9 cellular contexts compared by ENCODE assay signal in genomic region chr5:129664336-129664937, GRCh38.
DNase-seq lines count a peak whose midpoint lies in the region; ATAC-seq and TF ChIP-seq lines count a peak whose summit lies in the region.
"Had no signal": no experiment of that assay in that cellular context is flagged by ENCODE, and none has a peak within 500 bp of the region (broad histone marks: within the 10 kb centered on the region; RNA-seq: fewer than 3 reads in every experiment).

No MANE protein-coding gene starts in this region.

- no peak overlapping the region for H3K4me3 Mint-ChIP-seq in stimulated activated naive B cell treated with anti-CD40 and anti-IgM and Interleukin-4, amounts not matched to agents 10 μg/mL and 1 μg/mL and 100 μg/mL, for 72 hours
- H3K4me3 Mint-ChIP-seq: T-helper 1 cell treated with Interleukin-12 subunit alpha and Interleukin-12 subunit beta and Interleukin-4 antibody, amounts not matched to agents 30 μg/mL and 1 μg/mL, for 36 hours had no signal

- no peak overlapping the region for H3K9ac ChIP-seq in colonic mucosa (ENCODE audit: low read depth in 2 of 2, low read length in 2 of 2)

- ATAC-seq in GM18499 (IDR thresholded peaks at IDR 0.05; ENCODE audit: insufficient read depth, unreplicated experiment) (peak; percentile 56), HG02981 (IDR thresholded peaks at IDR 0.05; ENCODE audit: unreplicated experiment) (peak; percentile 60)
- ATAC-seq in stimulated activated naive B cell treated with anti-CD40 and anti-IgM and Interleukin-4, amounts not matched to agents 10 μg/mL and 1 μg/mL and 100 μg/mL, for 72 hours (replicated peaks), result no peak

- peaks cover 2 to 10% of the 10 kb centered on the region in 2 donors for H3K9me3 Mint-ChIP-seq in stimulated activated naive B cell treated with anti-CD40 and anti-IgM and Interleukin-4, amounts not matched to agents 10 μg/mL and 1 μg/mL and 100 μg/mL, for 72 hours
- H3K9me3 Mint-ChIP-seq: T-helper 1 cell treated with Interleukin-12 subunit alpha and Interleukin-12 subunit beta and Interleukin-4 antibody, amounts not matched to agents 30 μg/mL and 1 μg/mL, for 36 hours had no signal

- intact Hi-C loops in colonic mucosa (cut with DNase I), result no loop called here

- no peak overlapping the region for H3K4me3 ChIP-seq in SJSA1
- H3K4me3 ChIP-seq in colonic mucosa, result no peak overlapping the region

- H3K9me3 ChIP-seq in SJSA1 (replicated peaks) (no peaks in the 10 kb centered on the region), colonic mucosa (no peaks in the 10 kb centered on the region)

- H3K4me1 ChIP-seq in SJSA1 (replicated peaks) (no peaks in the 10 kb centered on the region), colonic mucosa (no peaks in the 10 kb centered on the region)

- H3K27me3 Mint-ChIP-seq in stimulated activated naive B cell treated with anti-CD40 and anti-IgM and Interleukin-4, amounts not matched to agents 10 μg/mL and 1 μg/mL and 100 μg/mL, for 72 hours, result no peaks in the 10 kb centered on the region

- H3K36me3 ChIP-seq in SJSA1 (no peaks in the 10 kb centered on the region), colonic mucosa (no peaks in the 10 kb centered on the region)

- H3K27me3 ChIP-seq in SJSA1 (replicated peaks) (no peaks in the 10 kb centered on the region), colonic mucosa (no peaks in the 10 kb centered on the region)

- H3K27ac ChIP-seq in C4-2B (no peak overlapping the region), SJSA1 (no peak overlapping the region), colonic mucosa (no peak overlapping the region)

- H3K4me1 Mint-ChIP-seq in stimulated activated naive B cell treated with anti-CD40 and anti-IgM and Interleukin-4, amounts not matched to agents 10 μg/mL and 1 μg/mL and 100 μg/mL, for 72 hours, result no peaks in the 10 kb centered on the region

- no peak overlapping the region for H3K27ac Mint-ChIP-seq in stimulated activated naive B cell treated with anti-CD40 and anti-IgM and Interleukin-4, amounts not matched to agents 10 μg/mL and 1 μg/mL and 100 μg/mL, for 72 hours
- H3K27ac Mint-ChIP-seq: T-helper 1 cell treated with Interleukin-12 subunit alpha and Interleukin-12 subunit beta and Interleukin-4 antibody, amounts not matched to agents 30 μg/mL and 1 μg/mL, for 36 hours had no signal

- peak; percentile 93 for TF ChIP-seq CTCF in C4-2B (conservative IDR thresholded peaks at IDR 0.05)
- peak; percentile 76 for TF ChIP-seq CTCF in colonic mucosa (IDR thresholded peaks at IDR 0.05)

- H3K36me3 Mint-ChIP-seq in stimulated activated naive B cell treated with anti-CD40 and anti-IgM and Interleukin-4, amounts not matched to agents 10 μg/mL and 1 μg/mL and 100 μg/mL, for 72 hours, result no peaks in the 10 kb centered on the region

- DNase-seq in SJSA1 (ENCODE audit: low read depth in 1 of 2, low spot score in 2 of 2), result peak; percentile 42 to 63
- DNase-seq in colonic mucosa, result peak; percentile 55
- DNase-seq in myocyte (ENCODE audit: low read depth), result peak; percentile 64
- DNase-seq in middle frontal gyrus (ENCODE audit: extremely low spot score, low spot score), result no peak
- DNase-seq in stimulated activated naive B cell treated with anti-CD40 and anti-IgM and Interleukin-4, amounts not matched to agents 10 μg/mL and 1 μg/mL and 100 μg/mL, for 72 hours, result no peak

Comparison
In these comparisons a context has a peak if more than half of its experiments do, and no peak if none do; other contexts are left out.
1. ATAC-seq: peak in GM18499 (single experiment) and HG02981 (single experiment); none in stimulated activated naive B cell treated with anti-CD40 and anti-IgM and Interleukin-4, amounts not matched to agents 10 μg/mL and 1 μg/mL and 100 μg/mL, for 72 hours (0 of 2).
2. DNase-seq: peak in SJSA1 (2 of 2), colonic mucosa (single experiment) and myocyte (single experiment); none in middle frontal gyrus (single experiment) and stimulated activated naive B cell treated with anti-CD40 and anti-IgM and Interleukin-4, amounts not matched to agents 10 μg/mL and 1 μg/mL and 100 μg/mL, for 72 hours (single experiment).